In the genomic region with DNA sequence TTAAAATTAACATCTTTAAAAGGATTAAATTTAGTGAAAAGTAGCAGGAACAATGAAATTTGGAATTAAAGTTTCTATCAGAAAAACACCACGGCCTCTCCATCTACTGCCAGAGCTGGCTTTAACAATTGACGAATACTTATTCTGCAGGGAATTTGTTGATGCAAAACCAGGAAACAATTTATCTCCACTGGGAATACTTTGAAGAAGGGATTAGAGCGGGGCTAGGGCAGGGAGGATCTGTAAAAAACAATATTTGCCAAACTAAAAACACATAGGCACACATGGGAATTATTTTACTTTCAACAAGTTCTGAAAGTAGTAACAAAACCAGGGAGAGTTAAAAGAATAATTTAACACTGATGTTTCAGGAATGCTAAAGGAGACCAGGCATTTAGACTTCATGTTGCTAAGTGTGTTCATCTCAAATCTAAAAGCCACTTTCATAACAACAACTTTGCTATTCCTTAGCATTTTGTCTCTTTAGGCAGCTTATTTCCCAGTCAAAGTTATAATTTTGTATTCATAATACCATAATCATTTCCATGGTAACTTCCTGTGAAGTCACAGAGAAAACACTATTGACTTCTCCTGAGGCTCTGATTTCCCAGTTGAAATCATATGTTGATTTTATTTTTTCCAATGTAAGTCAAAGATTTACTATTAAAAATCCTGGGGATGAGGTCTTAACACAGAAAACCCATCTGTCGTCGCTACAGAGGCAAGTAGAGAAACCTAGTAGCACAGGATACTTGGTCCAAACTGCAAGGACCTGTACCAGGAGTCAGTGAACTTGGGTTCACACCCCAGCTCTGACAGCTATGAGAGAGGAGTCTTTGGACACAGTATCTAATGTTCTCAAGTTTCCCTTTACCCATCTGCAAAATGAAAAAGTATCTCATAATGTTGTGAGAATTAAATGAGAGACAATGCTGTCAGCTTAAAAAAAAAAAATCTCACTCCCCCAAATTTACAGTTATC, we compare ENCODE assay signal across 10 cellular contexts.
DNase-seq lines count a peak whose midpoint lies in the region; ATAC-seq, FAIRE-seq and TF ChIP-seq lines count a peak whose summit lies in the region.
"Had no signal": no experiment of that assay in that cellular context is flagged by ENCODE, and none has a peak within 500 bp of the region (broad histone marks: within the 10 kb centered on the region; RNA-seq: fewer than 3 reads in every experiment).

No MANE protein-coding gene starts in this region.

- H3K9me3 ChIP-seq in body of pancreas (no peaks in the 10 kb centered on the region), keratinocyte (ENCODE audit: control insufficient read depth, low read depth, low read length) (no peaks in the 10 kb centered on the region), Karpas-422 (ENCODE audit: low read length) (no peaks in the 10 kb centered on the region), small intestine (ENCODE audit: control insufficient read depth, low read depth) (no peaks in the 10 kb centered on the region)

- H3K27ac Mint-ChIP-seq in activated CD4-positive, alpha-beta T cell treated with anti-CD3 and anti-CD28 coated beads, Interleukin-2, amount 10 ng/mL, durations not matched to agents 24 days and 14 days = no peak overlapping the region

- H4K20me1 ChIP-seq in keratinocyte (ENCODE audit: control insufficient read depth, extremely low read depth, insufficient read depth, low read length) (no peaks in the 10 kb centered on the region), Karpas-422 (ENCODE audit: insufficient read depth, low read depth, low read length) (no peaks in the 10 kb centered on the region)

- H3K36me3 ChIP-seq in body of pancreas (replicated peaks in 1 of 2; ENCODE audit: insufficient read depth in 1 of 2, low read depth in 2 of 2) (no peaks in the 10 kb centered on the region), keratinocyte (ENCODE audit: control insufficient read depth in 2 of 2, extremely low read depth in 1 of 2, insufficient read depth in 2 of 2, low read length in 2 of 2) (no peaks in the 10 kb centered on the region), Karpas-422 (ENCODE audit: insufficient read depth, low read length) (no peaks in the 10 kb centered on the region), small intestine (ENCODE audit: control insufficient read depth in 2 of 2, insufficient read depth in 2 of 2, low read length in 2 of 2) (no peaks in the 10 kb centered on the region)

- no peak overlapping the region for H2AFZ ChIP-seq in keratinocyte (ENCODE audit: control insufficient read depth, low read length)
- H2AFZ ChIP-seq in Karpas-422 (ENCODE audit: low read length) = no peak overlapping the region

- ATAC-seq in GM21529 (IDR thresholded peaks at IDR 0.05; ENCODE audit: unreplicated experiment) (peak; percentile 27), body of pancreas (peak; percentile 59)
- ATAC-seq: activated T-cell treated with anti-CD3 and anti-CD28 coated beads, Interleukin-2, amount 50 U/mL, for 4 hours had no signal

- FAIRE-seq in keratinocyte (lab: Jason Lieb, UNC) = peak; percentile 17
- no peak for FAIRE-seq in small intestine (lab: Jason Lieb, UNC)
- FAIRE-seq: urothelium cell line had no signal

- H3K4me3 Mint-ChIP-seq in activated CD4-positive, alpha-beta T cell treated with anti-CD3 and anti-CD28 coated beads, Interleukin-2, amount 10 ng/mL, durations not matched to agents 24 days and 14 days = no peak overlapping the region
- H3K4me3 Mint-ChIP-seq: activated T-cell treated with anti-CD3 and anti-CD28 coated beads, Interleukin-2, amount 50 U/mL, for 4 hours had no signal

- DNase-seq in body of pancreas = no peak
- DNase-seq in keratinocyte (ENCODE audit: low read depth, low spot score) = no peak
- peak; percentile 71 for DNase-seq in stromal cell of bone marrow (ENCODE audit: low read depth)
- no peak for DNase-seq in Karpas-422
- DNase-seq in NCI-H2196 (lab: John Stamatoyannopoulos, UW; ENCODE audit: unreplicated experiment) = no peak
- no peak for DNase-seq in activated CD4-positive, alpha-beta T cell treated with anti-CD3 and anti-CD28 coated beads, Interleukin-2, amount 10 ng/mL, durations not matched to agents 24 days and 14 days
- DNase-seq in small intestine = no peak
- DNase-seq: activated T-cell treated with anti-CD3 and anti-CD28 coated beads, Interleukin-2, amount 50 U/mL, for 4 hours had no signal

- no peak overlapping the region for H3K4me3 ChIP-seq in body of pancreas
- no peak overlapping the region for H3K4me3 ChIP-seq in keratinocyte (ENCODE audit: control insufficient read depth in 2 of 3, extremely low read depth in 1 of 3, insufficient read depth in 2 of 3, low read depth in 1 of 3, low read length in 3 of 3)
- no peak overlapping the region for H3K4me3 ChIP-seq in Karpas-422 (ENCODE audit: low read length)
- H3K4me3 ChIP-seq in small intestine (ENCODE audit: low read depth in 1 of 2, low read length in 2 of 2) = no peak overlapping the region

- no peaks in the 10 kb centered on the region for H3K27me3 ChIP-seq in body of pancreas
- no peaks in the 10 kb centered on the region for H3K27me3 ChIP-seq in keratinocyte (ENCODE audit: control insufficient read depth, extremely low read depth, insufficient read depth, low read length)
- H3K27me3 ChIP-seq in Karpas-422 (ENCODE audit: low read length) = no peaks in the 10 kb centered on the region
- no peaks in the 10 kb centered on the region for H3K27me3 ChIP-seq in small intestine (ENCODE audit: control insufficient read depth in 2 of 2, insufficient read depth in 2 of 2, low read length in 2 of 2)

- TF ChIP-seq CTCF in body of pancreas (IDR thresholded peaks at IDR 0.05) = no peak
- no peak for TF ChIP-seq CTCF in keratinocyte (optimal IDR thresholded peaks at IDR 0.05 in 1 of 3, IDR thresholded peaks at IDR 0.05 in 1 of 3, conservative IDR thresholded peaks at IDR 0.05 in 1 of 3; ENCODE audit: extremely low read depth in 1 of 3, insufficient read depth in 2 of 3, low read length in 3 of 3)

- no peak for TF ChIP-seq POLR2A in body of pancreas (IDR thresholded peaks at IDR 0.05)

- H3K4me1 ChIP-seq in body of pancreas (peaks cover 38% of the 10 kb centered on the region), keratinocyte (ENCODE audit: control insufficient read depth, extremely low read depth, insufficient read depth, low read length) (peaks cover 29% of the 10 kb centered on the region), Karpas-422 (ENCODE audit: low read length) (no peaks in the 10 kb centered on the region), small intestine (ENCODE audit: control insufficient read depth in 2 of 2, insufficient read depth in 1 of 2, low read depth in 1 of 2, low read length in 1 of 2) (peaks cover 0 to 7% of the 10 kb centered on the region in 2 donors)

- H3K9me1 ChIP-seq in keratinocyte (ENCODE audit: control insufficient read depth, extremely low read depth, insufficient read depth, low read length) = peaks cover 3% of the 10 kb centered on the region

- 52 to 67% methylated on average over 5 of the region's 5 CpGs for WGBS in body of pancreas, 2 donors
- 57 to 83% (median 75%) methylated on average over 5 of the region's 5 CpGs for WGBS in small intestine, 3 donors

- H3K9me3 Mint-ChIP-seq in activated CD4-positive, alpha-beta T cell treated with anti-CD3 and anti-CD28 coated beads, Interleukin-2, amount 10 ng/mL, durations not matched to agents 24 days and 14 days = no peaks in the 10 kb centered on the region

- H3K79me2 ChIP-seq in keratinocyte (ENCODE audit: control insufficient read depth, insufficient read depth, low read length) (peaks cover 47% of the 10 kb centered on the region), Karpas-422 (ENCODE audit: low read length) (no peaks in the 10 kb centered on the region)

- H3K9ac ChIP-seq in keratinocyte (ENCODE audit: control insufficient read depth, extremely low read depth, insufficient read depth, low read length) (no peak overlapping the region), Karpas-422 (ENCODE audit: low read length) (no peak overlapping the region)

- H3K4me2 ChIP-seq in keratinocyte (ENCODE audit: control insufficient read depth, extremely low read depth, insufficient read depth, low read depth, low read length) = no peak overlapping the region
- H3K4me2 ChIP-seq in Karpas-422 (ENCODE audit: low read depth, low read length, poor library complexity, severe bottlenecking) = no peak overlapping the region

- no peaks in the 10 kb centered on the region for H3K9me2 ChIP-seq in Karpas-422 (replicated peaks; ENCODE audit: insufficient read depth, low read length)

- no peaks in the 10 kb centered on the region for H3K36me3 Mint-ChIP-seq in activated CD4-positive, alpha-beta T cell treated with anti-CD3 and anti-CD28 coated beads, Interleukin-2, amount 10 ng/mL, durations not matched to agents 24 days and 14 days (ENCODE audit: low read depth)

- dilution Hi-C loops in keratinocyte (cut with MboI; ENCODE audit: extremely low pct_ligation_motif_present, low sequenced_read_pairs) = no loop called here

- peaks cover 4% of the 10 kb centered on the region for H3K27me3 Mint-ChIP-seq in activated CD4-positive, alpha-beta T cell treated with anti-CD3 and anti-CD28 coated beads, Interleukin-2, amount 10 ng/mL, durations not matched to agents 24 days and 14 days

- H3K27ac ChIP-seq in body of pancreas = peak overlapping the region; percentile 12 to 77 (median 55)
- peak overlapping the region; percentile 72 for H3K27ac ChIP-seq in keratinocyte (ENCODE audit: control insufficient read depth, insufficient read depth, low read length)
- H3K27ac ChIP-seq in Karpas-422 (ENCODE audit: low read length) = no peak overlapping the region
- peak overlapping the region in 1 of 2 donors; percentile 67 for H3K27ac ChIP-seq in small intestine (ENCODE audit: low read depth in 1 of 2, low read length in 1 of 2)

- intact Hi-C loops in body of pancreas (cut with DNase I) = no loop called here
- intact Hi-C loops in activated CD4-positive, alpha-beta T cell treated with anti-CD3 and anti-CD28 coated beads, Interleukin-2, amount 10 ng/mL, durations not matched to agents 24 days and 14 days (cut with micrococcal nuclease) = no loop called here

- H3K4me1 Mint-ChIP-seq in activated CD4-positive, alpha-beta T cell treated with anti-CD3 and anti-CD28 coated beads, Interleukin-2, amount 10 ng/mL, durations not matched to agents 24 days and 14 days = no peaks in the 10 kb centered on the region
